ENCODE assay signal across 13 cellular contexts in genomic region chr4:8871417-8872401, GRCh38. TPM values are rescaled to one million over a fixed set of nuclear protein-coding genes. Genes with fewer than 3 reads are reported as not detected.
DNase-seq lines count a peak whose midpoint lies in the region; ATAC-seq and TF ChIP-seq lines count a peak whose summit lies in the region.
"Had no signal": no experiment of that assay in that cellular context is flagged by ENCODE, and none has a peak within 500 bp of the region (broad histone marks: within the 10 kb centered on the region; RNA-seq: fewer than 3 reads in every experiment).

Gene HMX1 (minus strand): TSS chr4:8871839. CDS start chr4:8871614, 225 bp downstream.

- H3K4me3 ChIP-seq in HUES48 (ENCODE audit: low read depth, low read length) (peak within 1 kb of the TSS; percentile 52; the same call in 1 of the 2 replicates), dorsolateral prefrontal cortex (peak within 1 kb of the TSS in 54 of 59 donors; percentile 8 to 61 (median 39)), lower lobe of right lung (no peak within 1 kb of the TSS)
- H3K4me3 ChIP-seq: heart right ventricle had no signal

- H3K27ac ChIP-seq in HUES48 (ENCODE audit: low read depth, low read length) (no peak within 1 kb of the TSS), dorsolateral prefrontal cortex (no peak within 1 kb of the TSS), lower lobe of right lung (no peak within 1 kb of the TSS)
- H3K27ac ChIP-seq: heart right ventricle had no signal

- no peak for ATAC-seq in GM18861 (IDR thresholded peaks at IDR 0.05; ENCODE audit: unreplicated experiment)
- no peak for ATAC-seq in lower lobe of right lung

- no peaks in the 10 kb centered on the region for H3K36me3 ChIP-seq in HUES48 (ENCODE audit: control insufficient read depth, insufficient read depth, low read length)
- no peaks in the 10 kb centered on the region for H3K36me3 ChIP-seq in lower lobe of right lung
- H3K36me3 ChIP-seq: heart right ventricle had no signal

- TF ChIP-seq CTCF in dorsolateral prefrontal cortex (IDR thresholded peaks at IDR 0.05 in 54 of 56, conservative IDR thresholded peaks at IDR 0.05 in 2 of 56; ENCODE audit: low read depth in 1 of 56, partially characterized antibody in 56 of 56) (no peak), lower lobe of right lung (IDR thresholded peaks at IDR 0.05) (no peak)

- H3K9ac ChIP-seq in HUES48 (ENCODE audit: low read depth, low read length), result no peak within 1 kb of the TSS

- peak in 9 of 14 donors; percentile 3 to 64 (median 26) for DNase-seq in C1 segment of cervical spinal cord (lab: John Stamatoyannopoulos, UW)
- DNase-seq in dorsolateral prefrontal cortex, result peak in 9 of 10 donors; percentile 4 to 76 (median 57)
- DNase-seq in middle frontal gyrus (ENCODE audit: extremely low spot score, low spot score), result peak; percentile 51
- no peak for DNase-seq in lower lobe of right lung
- DNase-seq in NCI-H526 treated with DMSO at 0.1 percent for 48 hours (lab: John Stamatoyannopoulos, UW), result no peak
- DNase-seq in amniotic stem cell (lab: John Stamatoyannopoulos, UW), result no peak
- DNase-seq: activated CD4-positive, CD25-positive, alpha-beta regulatory T cell; Kasumi-1; NK-92 treated with Interleukin-12 subunit alpha and Interleukin-12 subunit beta, amount 100 ng/mL, for 24 hours had no signal

- H3K4me1 ChIP-seq in HUES48 (ENCODE audit: control insufficient read depth, insufficient read depth, low read length) (0 out of 2 replicates have a peak, but pooled peaks cover 3% of the 10 kb centered on the region), lower lobe of right lung (peaks cover 8% of the 10 kb centered on the region)

- H3K9me3 ChIP-seq in HUES48 (ENCODE audit: control insufficient read depth, insufficient read depth, low read length), result no peaks in the 10 kb centered on the region
- H3K9me3 ChIP-seq in lower lobe of right lung, result no peaks in the 10 kb centered on the region
- H3K9me3 ChIP-seq: heart right ventricle had no signal

- H3K27me3 ChIP-seq in HUES48 (ENCODE audit: control insufficient read depth, insufficient read depth, low read length) (peaks cover 99% of the 10 kb centered on the region), dorsolateral prefrontal cortex (peaks cover 0 to 98% (median 86%) of the 10 kb centered on the region in 45 donors), lower lobe of right lung (ENCODE audit: low read depth) (peaks cover 89% of the 10 kb centered on the region)

- intact Hi-C loops in dorsolateral prefrontal cortex (cut with DNase I), result no loop called here
- intact Hi-C loops in lower lobe of right lung (cut with DNase I), result no loop called here

RNA-seq across cellular contexts. Expression of gene HMX1, which starts in this region (rescaled TPM):
- total RNA-seq in dorsolateral prefrontal cortex, result 1 to 10 TPM in 60 of 120 experiments, under 1 TPM in 59, not detected in 1; 0.28 to 3.6 (median 1.0) TPM
- not detected for total RNA-seq in lower lobe of right lung
- total RNA-seq: bronchial epithelial cell had no signal

Comparison
In these comparisons a context has a peak if more than half of its experiments do, and no peak if none do; other contexts are left out.
1. DNase-seq: peak in C1 segment of cervical spinal cord (9 of 14), dorsolateral prefrontal cortex (9 of 10) and middle frontal gyrus (single experiment); none in lower lobe of right lung (single experiment), NCI-H526 treated with DMSO at 0.1 percent for 48 hours (single experiment) and amniotic stem cell (single experiment).